Comparison of ENCODE assay signal across 8 cellular contexts in the genomic region with DNA sequence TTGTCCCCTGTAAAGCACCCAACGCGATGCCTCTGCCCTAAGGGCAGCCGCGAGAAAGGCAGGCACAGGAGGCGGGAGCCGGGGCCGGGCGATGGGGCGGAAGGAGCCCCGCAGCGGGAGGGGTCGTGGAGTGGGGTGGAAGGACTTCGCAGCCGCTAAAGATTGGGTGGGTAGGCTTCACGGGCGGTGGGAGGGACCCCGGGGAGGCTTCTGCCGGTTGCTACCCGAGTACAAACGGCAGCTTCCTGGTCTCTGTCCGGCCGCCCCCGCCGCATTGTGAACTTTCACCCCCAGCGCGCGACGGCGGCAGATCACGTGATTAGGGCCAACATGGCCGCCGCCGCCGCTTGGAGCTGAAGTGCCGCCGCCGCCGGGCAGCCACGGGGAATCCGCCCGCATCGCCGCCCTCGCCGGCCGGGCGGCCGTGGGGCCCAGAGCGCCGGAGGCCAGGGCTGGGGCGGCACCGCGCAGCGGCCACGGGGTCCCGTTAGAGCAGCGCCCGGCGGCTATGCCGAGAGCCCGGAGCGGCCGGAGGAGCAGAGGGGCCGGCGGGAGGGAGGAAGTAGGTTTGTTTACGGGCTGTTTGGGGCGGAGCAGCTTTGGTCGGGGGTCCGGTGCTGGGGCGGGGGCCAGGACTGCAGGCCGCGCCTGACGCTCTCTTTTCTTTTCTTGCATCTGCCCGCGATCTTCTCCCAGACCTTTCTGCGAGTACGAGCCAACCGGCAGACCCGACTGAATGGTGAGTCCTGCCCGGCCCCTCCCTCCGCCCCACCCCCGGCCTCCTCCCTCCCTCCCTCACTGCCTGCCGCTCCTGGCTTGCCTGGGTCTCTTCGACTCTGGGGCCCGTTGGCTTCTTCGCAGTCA.
DNase-seq lines count a peak whose midpoint lies in the region; ATAC-seq lines count a peak whose summit lies in the region.

No MANE protein-coding gene starts in this region.

- peaks cover 39% of the 10 kb centered on the region for H3K36me3 ChIP-seq in BLaER1

- peaks cover 45% of the 10 kb centered on the region for H4K20me1 ChIP-seq in BLaER1

- H3K4me2 ChIP-seq in BLaER1: peak overlapping the region; percentile 84

- peaks cover 53% of the 10 kb centered on the region for H3K4me1 ChIP-seq in BLaER1

- no peaks in the 10 kb centered on the region for H3K9me3 ChIP-seq in BLaER1

- no peaks in the 10 kb centered on the region for H3K9me3 Mint-ChIP-seq in memory B cell

- H3K9ac ChIP-seq in BLaER1: peak overlapping the region; percentile 92

- peak overlapping the region; percentile 97 for H3K27ac ChIP-seq in BLaER1

- ATAC-seq in GM19351 (IDR thresholded peaks at IDR 0.05; ENCODE audit: unreplicated experiment) (peak; percentile 69), HG03520 (IDR thresholded peaks at IDR 0.05; ENCODE audit: unreplicated experiment) (peak; percentile 43), memory B cell (ENCODE audit: low read depth) (peak; percentile 74)

- H3K4me3 ChIP-seq in BLaER1: peak overlapping the region; percentile 85

- DNase-seq in NCI-H82 treated with DMSO at 0.1 percent for 48 hours (lab: John Stamatoyannopoulos, UW; ENCODE audit: unreplicated experiment) (peak; percentile 77), memory B cell (ENCODE audit: low spot score in 2 of 2) (peak; percentile 82 to 92)
- peak; percentile 96 for DNase-seq in activated CD8-positive, alpha-beta memory T cell treated with anti-CD3 and anti-CD28 coated beads for 24 hours
- peak; percentile 76 for DNase-seq in effector CD8-positive, alpha-beta T cell (lab: John Stamatoyannopoulos, UW)
- peak; percentile 84 for DNase-seq in stimulated activated CD8-positive, alpha-beta memory T cell treated with anti-CD3 and anti-CD28 coated beads, Interleukin-12 subunit alpha, Interleukin-12 subunit beta, amount 100 ng/mL, for 1 hour (ENCODE audit: low read depth)

- peak overlapping the region; percentile 95 for H3K4me3 Mint-ChIP-seq in memory B cell

- no peaks in the 10 kb centered on the region for H3K27me3 Mint-ChIP-seq in memory B cell

- H3K4me1 Mint-ChIP-seq in memory B cell: peaks cover 35% of the 10 kb centered on the region

- peak overlapping the region; percentile 99 for H3K27ac Mint-ChIP-seq in memory B cell

- H3K27me3 ChIP-seq in BLaER1: no peaks in the 10 kb centered on the region

- peaks cover 22% of the 10 kb centered on the region for H3K36me3 Mint-ChIP-seq in memory B cell

Comparison
In these comparisons a context has a peak if more than half of its experiments do, and no peak if none do; other contexts are left out.
1. Peak in every context shown above with its lines: DNase-seq, ATAC-seq, H3K4me3 ChIP-seq and H3K27ac ChIP-seq.